ENCODE assay signal across 8 cellular contexts in the genomic region with DNA sequence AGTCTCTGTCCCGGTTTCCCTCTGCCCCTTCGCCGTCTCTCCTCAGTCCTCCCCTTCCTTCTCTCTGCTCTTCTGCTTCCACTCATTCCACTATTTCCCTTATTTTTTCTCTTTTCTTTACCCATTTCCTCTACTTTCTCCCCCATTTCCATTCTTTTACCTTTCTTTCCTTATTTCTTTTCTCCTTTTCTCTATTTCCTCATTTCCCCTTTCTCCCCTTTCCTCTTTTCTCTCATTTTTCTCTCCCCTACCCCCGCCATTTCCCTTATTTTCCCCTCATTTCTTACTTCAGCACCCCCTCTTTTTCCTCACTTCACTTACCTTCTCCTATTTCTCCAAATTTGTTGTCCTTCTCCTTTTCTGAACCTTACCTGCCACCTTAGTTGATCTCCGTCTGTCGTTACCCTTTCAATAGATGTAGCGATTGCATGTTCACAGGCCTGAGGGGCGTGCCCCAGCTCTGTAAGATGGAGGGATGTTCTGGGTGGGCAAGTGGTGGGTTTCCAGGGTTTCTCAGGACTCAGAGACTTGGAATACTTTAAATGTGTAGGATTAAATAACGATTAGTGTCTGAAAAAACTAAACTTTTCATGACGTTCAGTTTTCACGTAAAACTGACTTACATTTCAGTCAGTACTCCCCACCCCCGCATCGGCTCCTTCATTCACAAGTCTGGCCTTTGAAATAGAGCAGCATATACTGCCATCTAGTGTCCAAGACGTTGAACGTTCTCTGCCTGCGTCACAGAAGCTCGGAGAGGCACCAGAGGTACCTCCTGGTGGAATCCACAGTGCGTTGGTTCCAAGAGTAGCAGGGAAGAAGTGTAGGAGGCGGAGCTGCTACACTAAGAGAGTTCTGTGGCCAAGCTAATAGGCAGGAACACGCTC. TPM values are rescaled to one million over a fixed set of nuclear protein-coding genes. Genes with fewer than 3 reads are reported as not detected.
DNase-seq lines count a peak whose midpoint lies in the region; ATAC-seq and TF ChIP-seq lines count a peak whose summit lies in the region.

No MANE protein-coding gene starts in this region.

- ATAC-seq in GM19023 (IDR thresholded peaks at IDR 0.05; ENCODE audit: unreplicated experiment): peak; percentile 81
- peak; percentile 71 for ATAC-seq in HG03432 (IDR thresholded peaks at IDR 0.05; ENCODE audit: unreplicated experiment)
- ATAC-seq in activated CD4-positive, alpha-beta T cell treated with anti-CD3 and anti-CD28 coated beads for 36 hours: peak; percentile 80
- peak; percentile 74 for ATAC-seq in left colon

- TF ChIP-seq CTCF in AG10803 (conservative IDR thresholded peaks at IDR 0.05; ENCODE audit: low read length): peak; percentile 64

- peak overlapping the region; percentile 43 for H3K4me3 ChIP-seq in AG10803 (ENCODE audit: low read length)

- H3K4me1 Mint-ChIP-seq in activated CD4-positive, alpha-beta T cell treated with anti-CD3 and anti-CD28 coated beads for 36 hours: peaks cover 12% of the 10 kb centered on the region

- DNase-seq in AG10803 (ENCODE audit: low read depth) (peak; percentile 80), NCI-H446 treated with DMSO at 0.1 percent for 48 hours (lab: John Stamatoyannopoulos, UW) (peak; percentile 66), dedifferentiated amniotic fluid mesenchymal stem cell (ENCODE audit: extremely low spot score) (peak; percentile 89), left colon (peak; percentile 78 to 80)
- DNase-seq in activated CD4-positive, alpha-beta T cell treated with anti-CD3 and anti-CD28 coated beads for 36 hours: peak; percentile 88
- peak; percentile 52 to 72 for DNase-seq in stimulated activated CD4-positive, alpha-beta T cell treated with anti-CD3 and anti-CD28 coated beads, Interleukin-1b, Interleukin-23, amount 100 ng/mL, for 4 hours (ENCODE audit: low read depth in 2 of 2)

- no peaks in the 10 kb centered on the region for H3K27me3 Mint-ChIP-seq in activated CD4-positive, alpha-beta T cell treated with anti-CD3 and anti-CD28 coated beads for 36 hours

- no peaks in the 10 kb centered on the region for H3K36me3 Mint-ChIP-seq in activated CD4-positive, alpha-beta T cell treated with anti-CD3 and anti-CD28 coated beads for 36 hours (ENCODE audit: low read depth)

- intact Hi-C loops in activated CD4-positive, alpha-beta T cell treated with anti-CD3 and anti-CD28 coated beads for 36 hours (cut with DNase I, micrococcal nuclease): loop anchor here (1.0 to 10.0 kb wide), 16 partner anchors 34 to 882 kb away; a partner anchor contains a TSS
- intact Hi-C loops in left colon (cut with DNase I, micrococcal nuclease): loop anchor here in 1 of 2 donors (5.0 kb wide), 2 partner anchors 60 to 120 kb away; no protein-coding TSS in a partner anchor

- CTCF ChIA-PET in activated CD4-positive, alpha-beta T cell treated with anti-CD3 and anti-CD28 coated beads for 36 hours (lab: Charles Lee): interaction anchor here (0.6 to 6.8 kb wide), 30 partner anchors 10 to 880 kb away, joined by 3 to 149 read pairs (median 4); a partner anchor contains a TSS

- H3K9me3 Mint-ChIP-seq in activated CD4-positive, alpha-beta T cell treated with anti-CD3 and anti-CD28 coated beads for 36 hours (ENCODE audit: low read depth): no peaks in the 10 kb centered on the region

- peak overlapping the region; percentile 77 for H3K4me3 Mint-ChIP-seq in activated CD4-positive, alpha-beta T cell treated with anti-CD3 and anti-CD28 coated beads for 36 hours

- POLR2A ChIA-PET in activated CD4-positive, alpha-beta T cell treated with anti-CD3 and anti-CD28 coated beads for 36 hours (lab: Charles Lee): interaction anchor here (0.7 to 1.0 kb wide), 4 partner anchors 103 to 345 kb away, joined by 3 to 4 read pairs (median 3); a partner anchor contains a TSS

- peak overlapping the region; percentile 86 for H3K27ac Mint-ChIP-seq in activated CD4-positive, alpha-beta T cell treated with anti-CD3 and anti-CD28 coated beads for 36 hours

RNA-seq across cellular contexts. Expression of a gene that starts 0.6 kb away (rescaled TPM):
- total RNA-seq in activated CD4-positive, alpha-beta T cell treated with anti-CD3 and anti-CD28 coated beads for 36 hours: not detected
- total RNA-seq in left colon: not detected

RNA-seq across cellular contexts. Expression of a gene that starts 1.3 kb away (rescaled TPM):
- total RNA-seq in activated CD4-positive, alpha-beta T cell treated with anti-CD3 and anti-CD28 coated beads for 36 hours: 10 to 100 TPM; 23.3 to 25.9 TPM
- total RNA-seq in left colon: 100 to 1,000 TPM in 1 of 2 donors, 10 to 100 TPM in 1; 33.0 to 106 TPM

RNA-seq across cellular contexts. Expression of a gene that starts 48.8 kb away (rescaled TPM):
- total RNA-seq in activated CD4-positive, alpha-beta T cell treated with anti-CD3 and anti-CD28 coated beads for 36 hours: 10 to 100 TPM in 1 of 2 experiments, 1 to 10 TPM in 1; 7.3 to 10.1 TPM
- total RNA-seq in left colon: 1 to 10 TPM; 2.2 to 8.5 TPM

Comparison
In these comparisons a context has a peak if more than half of its experiments do, and no peak if none do; other contexts are left out.
1. Peak in every context shown above with its lines: DNase-seq, ATAC-seq and H3K4me3 ChIP-seq.